ENCODE assay signal across 10 cellular contexts in the genomic region with DNA sequence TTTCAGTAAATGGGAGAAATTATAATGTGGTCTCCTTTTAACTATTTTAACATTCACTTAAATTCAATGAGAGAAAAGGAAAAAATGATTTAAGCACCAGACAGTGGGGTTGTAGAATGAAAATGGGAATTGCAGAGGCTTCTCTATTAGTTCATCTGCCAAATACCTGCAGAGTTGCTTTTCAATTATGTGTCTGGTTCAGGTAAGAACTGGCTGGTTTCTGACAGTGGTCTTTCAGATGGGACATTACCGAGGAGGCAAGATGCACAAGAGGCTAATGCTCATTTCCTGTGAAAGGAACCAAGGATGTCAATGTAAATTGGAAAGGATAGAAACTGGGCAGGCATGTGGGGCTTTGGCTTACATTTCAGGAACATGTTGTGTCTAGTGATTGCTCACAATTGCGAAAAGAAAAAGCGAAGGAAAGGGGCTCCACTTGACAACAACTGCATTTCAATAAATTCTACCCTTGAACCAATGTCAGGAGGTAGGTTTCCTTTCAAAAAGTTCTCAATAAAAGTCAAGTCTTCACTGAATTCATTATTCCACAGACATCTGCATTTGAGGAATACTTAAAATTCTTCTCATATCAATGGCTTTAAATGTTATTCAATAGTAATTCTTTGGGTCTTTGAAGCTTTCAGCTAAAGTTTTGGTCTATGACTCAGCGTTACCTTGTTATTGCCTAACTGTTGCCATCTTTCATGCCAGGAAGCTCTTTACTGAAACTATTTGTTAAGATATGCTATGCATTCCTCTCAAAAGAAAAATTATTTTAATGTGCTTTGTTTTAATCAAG.
DNase-seq lines count a peak whose midpoint lies in the region; ATAC-seq, FAIRE-seq and TF ChIP-seq lines count a peak whose summit lies in the region.
"Had no signal": no experiment of that assay in that cellular context is flagged by ENCODE, and none has a peak within 500 bp of the region (broad histone marks: within the 10 kb centered on the region; RNA-seq: fewer than 3 reads in every experiment).

No MANE protein-coding gene starts in this region.

- ATAC-seq in HepG2 (no peak), GM18502 (IDR thresholded peaks at IDR 0.05; ENCODE audit: poor library complexity, unreplicated experiment) (no peak)

- in situ Hi-C loops in HepG2 (cut with HindIII; ENCODE audit: extremely low pct_ligation_motif_present, low pct_unique_long_range_greater_than_20kb): no loop called here

- TF ChIP-seq CTCF in HepG2 (CRISPR knock-in tag; IDR thresholded peaks at IDR 0.05): no peak

- H3K4me2 ChIP-seq in HepG2 (ENCODE audit: low read depth, low read length): no peak overlapping the region

- CTCF ChIA-PET in HepG2 (lab: Yijun Ruan, JAX; ENCODE audit: low intra/inter-chr PET ratio, low total read pairs): no interaction called here

- no peaks in the 10 kb centered on the region for H3K79me2 ChIP-seq in HepG2 (ENCODE audit: insufficient read depth, low read length)

- H3K9ac ChIP-seq in HUES64 (ENCODE audit: low read depth, low read length) (peak overlapping the region; percentile 3; the same call in 1 of the 2 replicates), HepG2 (ENCODE audit: insufficient read depth, low read depth, low read length) (no peak overlapping the region)

- TF ChIP-seq POLR2A in HepG2 (IDR thresholded peaks at IDR 0.05; ENCODE audit: insufficient read depth in 1 of 2, low read depth in 2 of 2, low read length in 2 of 2): no peak

- intact Hi-C loops in HepG2 (cut with micrococcal nuclease; ENCODE audit: unreplicated experiment): no loop called here

- DNase-seq in COLO829 (ENCODE audit: low spot score) (peak; percentile 17), amniotic epithelial cell (ENCODE audit: low read depth) (peak; percentile 83), HepG2 (ENCODE audit: low spot score) (peak; percentile 35), GM19238 (ENCODE audit: insufficient read length, low spot score) (no peak), SHP77 treated with DMSO at 0.1 percent for 48 hours (lab: John Stamatoyannopoulos, UW) (no peak)
- no peak for DNase-seq in NK-92 treated with Interleukin-12 subunit alpha and Interleukin-12 subunit beta, amount 100 ng/mL, for 24 hours (lab: John Stamatoyannopoulos, UW)
- DNase-seq: colonic mucosa, midbrain had no signal

- no peak for TF ChIP-seq RAD21 in HepG2 (CRISPR knock-in tag; IDR thresholded peaks at IDR 0.05)

- 67% methylated on average over 4 of the region's 4 CpGs for WGBS in HUES64
- WGBS in HepG2 (ENCODE audit: low lambda C conversion rate): 30% methylated on average over 4 of the region's 4 CpGs

- H3K27me3 ChIP-seq in HUES64 (ENCODE audit: insufficient read depth, low read length): no peaks in the 10 kb centered on the region
- H3K27me3 ChIP-seq in HepG2 (ENCODE audit: control insufficient read depth in 1 of 2, insufficient read depth in 2 of 2, low read length in 2 of 2): no peaks in the 10 kb centered on the region
- H3K27me3 ChIP-seq: colonic mucosa had no signal

- H3K9me3 ChIP-seq in HUES64 (ENCODE audit: insufficient read depth, low read depth, low read length) (no peaks in the 10 kb centered on the region), HepG2 (ENCODE audit: low read length) (no peaks in the 10 kb centered on the region)
- H3K9me3 ChIP-seq: colonic mucosa had no signal

- peak overlapping the region; percentile 70 for H3K27ac ChIP-seq in HUES64 (ENCODE audit: low read depth, low read length)
- no peak overlapping the region for H3K27ac ChIP-seq in HepG2 (ENCODE audit: extremely low read length, insufficient read depth, low read length)
- H3K27ac ChIP-seq: colonic mucosa had no signal

- FAIRE-seq in HepG2 (lab: Jason Lieb, UNC): no peak

- H3K4me3 ChIP-seq in HUES64 (ENCODE audit: low read length): no peak overlapping the region
- no peak overlapping the region for H3K4me3 ChIP-seq in HepG2 (replicated peaks in 1 of 3; ENCODE audit: insufficient read depth in 1 of 3, low read depth in 2 of 3, low read length in 3 of 3)
- H3K4me3 ChIP-seq: colonic mucosa had no signal

- BruUV-seq in HepG2 (replicated peaks; lab: Mats Ljungman, UMichigan): no TSS peak

- H3K36me3 ChIP-seq in HUES64 (ENCODE audit: insufficient read depth, low read length): no peaks in the 10 kb centered on the region
- H3K36me3 ChIP-seq in HepG2 (replicated peaks in 1 of 2; ENCODE audit: control insufficient read depth in 1 of 2, insufficient read depth in 2 of 2, low read length in 2 of 2): no peaks in the 10 kb centered on the region
- H3K36me3 ChIP-seq: colonic mucosa had no signal

- no peak overlapping the region for H2AFZ ChIP-seq in HepG2 (ENCODE audit: low read length)

- TF ChIP-seq EP300 in HepG2 (IDR thresholded peaks at IDR 0.05; ENCODE audit: low read depth in 2 of 2, low read length in 2 of 2): no peak
- no peak for TF ChIP-seq EP300 in HepG2 (CRISPR knock-in tag; IDR thresholded peaks at IDR 0.05; ENCODE audit: borderline replicate concordance)

- POLR2A ChIA-PET in HepG2 (lab: Yijun Ruan, JAX): no interaction called here

- H4K20me1 ChIP-seq in HepG2 (ENCODE audit: insufficient read depth, low read length): no peaks in the 10 kb centered on the region

- H3K4me1 ChIP-seq in HUES64 (ENCODE audit: insufficient read depth, low read length) (peaks cover 31% of the 10 kb centered on the region), HepG2 (ENCODE audit: insufficient read depth, low read length) (no peaks in the 10 kb centered on the region)
- H3K4me1 ChIP-seq: colonic mucosa had no signal

TF ChIP-seq in HepG2, 621 proteins besides CTCF, POLR2A, EP300 and RAD21:
- TF ChIP-seq MAFG (CRISPR knock-in tag; IDR thresholded peaks at IDR 0.05): no peak
- 0 out of 2 replicates have a peak, but pooled peaks have one; percentile 27 for TF ChIP-seq CEBPB (IDR thresholded peaks at IDR 0.05; ENCODE audit: borderline replicate concordance, low read depth, low read length)

Comparison
In these comparisons a context has a peak if more than half of its experiments do, and no peak if none do; other contexts are left out.
1. DNase-seq: peak in COLO829 (single experiment), amniotic epithelial cell (single experiment) and HepG2 (single experiment); none in GM19238 (single experiment), NK-92 treated with Interleukin-12 subunit alpha and Interleukin-12 subunit beta, amount 100 ng/mL, for 24 hours (single experiment) and SHP77 treated with DMSO at 0.1 percent for 48 hours (single experiment).